Comparison of ENCODE assay signal across 13 cellular contexts in genomic region chr9:79694676-79695400, GRCh38.
DNase-seq lines count a peak whose midpoint lies in the region; ATAC-seq, FAIRE-seq and TF ChIP-seq lines count a peak whose summit lies in the region.
"Had no signal": no experiment of that assay in that cellular context is flagged by ENCODE, and none has a peak within 500 bp of the region (broad histone marks: within the 10 kb centered on the region; RNA-seq: fewer than 3 reads in every experiment).

No MANE protein-coding gene starts in this region.

- TF ChIP-seq EP300 in A549 (IDR thresholded peaks at IDR 0.05): no peak

- H3K14ac ChIP-seq in H9 (ENCODE audit: insufficient read depth, low read length): no peak overlapping the region

- DNase-seq in A549 (ENCODE audit: low read depth in 1 of 2, low spot score in 1 of 2): no peak
- DNase-seq in H9: peak; percentile 41
- DNase-seq in brain pericyte (ENCODE audit: low read depth, low spot score): peak; percentile 73
- peak; percentile 65 for DNase-seq in kidney epithelial cell (ENCODE audit: low read depth)
- DNase-seq in CD1c-positive myeloid dendritic cell (ENCODE audit: extremely low spot score): no peak
- no peak for DNase-seq in NCI-H187 (lab: John Stamatoyannopoulos, UW)
- DNase-seq in NCI-H1092 treated with DMSO at 0.1 percent for 48 hours (lab: John Stamatoyannopoulos, UW): no peak
- DNase-seq in OCI-M1 (lab: John Stamatoyannopoulos, UW): no peak
- DNase-seq: NCI-H69 had no signal

- H3K36me3 ChIP-seq in kidney epithelial cell (ENCODE audit: control insufficient read depth, insufficient read depth, low read length): no peaks in the 10 kb centered on the region
- H3K36me3 ChIP-seq: prostate gland had no signal

- H3K9me3 ChIP-seq in A549 (no peaks in the 10 kb centered on the region), H9 (ENCODE audit: control insufficient read depth, low read depth, low read length) (no peaks in the 10 kb centered on the region)
- H3K9me3 ChIP-seq: prostate gland had no signal

- H3K4me1 ChIP-seq in A549 (no peaks in the 10 kb centered on the region), H9 (ENCODE audit: insufficient read depth, low read length) (peaks cover 10% of the 10 kb centered on the region; the same call in 1 of the 2 replicates)
- H3K4me1 ChIP-seq: prostate gland had no signal

- H2BK120ac ChIP-seq in H9 (ENCODE audit: low read depth, low read length, poor library complexity, severe bottlenecking): no peak overlapping the region

- TF ChIP-seq CTCF in A549 (IDR thresholded peaks at IDR 0.05): no peak
- TF ChIP-seq CTCF in H9 (conservative IDR thresholded peaks at IDR 0.05): no peak
- TF ChIP-seq CTCF in kidney epithelial cell (IDR thresholded peaks at IDR 0.05; ENCODE audit: insufficient read depth, low read length, poor library complexity, severe bottlenecking): no peak

- peaks cover 0 to 6% (median 0%) of the 10 kb centered on the region in 3 experiments; a peak in 1 of 7 replicates for H3K36me3 Mint-ChIP-seq in H9 (ENCODE audit: insufficient read depth in 1 of 3, low read depth in 3 of 3)

- H3K4me1 Mint-ChIP-seq in H9: peaks cover 63 to 68% of the 10 kb centered on the region in 2 experiments

- H2AK5ac ChIP-seq in H9 (ENCODE audit: insufficient read length, low read length): no peak overlapping the region

- H4K8ac ChIP-seq in H9 (replicated peaks; ENCODE audit: insufficient read length, low read depth, low read length): no peak overlapping the region

- no peak for TF ChIP-seq POLR2A in A549 (IDR thresholded peaks at IDR 0.05; ENCODE audit: low read length)

- H3K79me2 ChIP-seq in H9 (ENCODE audit: insufficient read depth, low read length): no peaks in the 10 kb centered on the region

- 81% methylated on average over 1 of the region's 1 CpG for WGBS in A549 (ENCODE audit: missing lambda C conversion rate)
- no CpG with 5 or more reads among the region's 1 CpG for WGBS in H9 (ENCODE audit: extremely low coverage, insufficient read length, low lambda C conversion rate)

- no peak overlapping the region for H3K4me3 ChIP-seq in A549
- no peak overlapping the region for H3K4me3 ChIP-seq in kidney epithelial cell (ENCODE audit: low read depth, low read length)
- H3K4me3 ChIP-seq: prostate gland had no signal

- H2BK12ac ChIP-seq in H9 (ENCODE audit: insufficient read length, low read depth, low read length): no peak overlapping the region

- H3K27ac Mint-ChIP-seq in H9: peak overlapping the region in 2 of 3 experiments; percentile 23 to 92; a peak in 6 of 7 replicates

- no peak for FAIRE-seq in A549 (lab: Jason Lieb, UNC)
- FAIRE-seq: colon had no signal

- no peak overlapping the region for H2BK15ac ChIP-seq in H9 (ENCODE audit: low read depth, low read length)

- POLR2A ChIA-PET in A549 (lab: Yijun Ruan, JAX): no interaction called here

- no peaks in the 10 kb centered on the region for H4K20me1 ChIP-seq in H9 (ENCODE audit: control insufficient read depth, insufficient read depth, insufficient read length)

- H3K23me2 ChIP-seq in H9 (ENCODE audit: insufficient read length, low read depth, low read length, poor library complexity, severe bottlenecking): no peaks in the 10 kb centered on the region

- H4K5ac ChIP-seq in H9 (ENCODE audit: insufficient read length, low read depth, low read length): no peak overlapping the region

- no peaks in the 10 kb centered on the region for H3K9me3 Mint-ChIP-seq in H9

- H3K18ac ChIP-seq in H9 (ENCODE audit: insufficient read length, low read depth, low read length): no peak overlapping the region

- H4K91ac ChIP-seq in H9 (ENCODE audit: insufficient read length, low read depth, low read length): no peak overlapping the region

- H3K27ac ChIP-seq in A549: no peak overlapping the region
- no peak overlapping the region for H3K27ac ChIP-seq in H9 (ENCODE audit: insufficient read length, low read depth, low read length)
- H3K27ac ChIP-seq: C4-2B, KMS-11, prostate gland had no signal

- no peak overlapping the region for H2AFZ ChIP-seq in H9 (ENCODE audit: low read length)

- CTCF ChIA-PET in A549 (lab: Yijun Ruan, JAX): interaction anchor here (0.6 kb wide), 1 partner anchor 798 kb away, joined by 3 read pairs; no protein-coding TSS in a partner anchor

- no peak overlapping the region for H3K56ac ChIP-seq in H9 (ENCODE audit: insufficient read length, low read depth, low read length)

- TF ChIP-seq RAD21 in A549 (conservative IDR thresholded peaks at IDR 0.05 in 1 of 2, IDR thresholded peaks at IDR 0.05 in 1 of 2): no peak

- H3K27me3 ChIP-seq in H9 (ENCODE audit: insufficient read depth, low read length) (no peaks in the 10 kb centered on the region), kidney epithelial cell (ENCODE audit: control insufficient read depth, insufficient read depth, low read length) (no peaks in the 10 kb centered on the region)

- H3K27me3 Mint-ChIP-seq in H9 (ENCODE audit: low read depth): no peaks in the 10 kb centered on the region

- H2BK20ac ChIP-seq in H9 (ENCODE audit: low read depth, low read length, poor library complexity, severe bottlenecking): no peak overlapping the region

- H3K4me2 ChIP-seq in A549: no peak overlapping the region
- no peak overlapping the region for H3K4me2 ChIP-seq in H9 (ENCODE audit: insufficient read depth, insufficient read length, low read length)
- H3K4me2 ChIP-seq: KMS-11 had no signal

- no peak overlapping the region for H2BK5ac ChIP-seq in H9 (ENCODE audit: insufficient read length, low read length)

- ATAC-seq in A549: no peak

- H3T11ph ChIP-seq in H9 (ENCODE audit: low read length): no peak overlapping the region

- H3K23ac ChIP-seq in H9 (ENCODE audit: insufficient read length, low read depth, low read length): no peak overlapping the region

- no peak overlapping the region for H3K9ac ChIP-seq in H9 (ENCODE audit: extremely low read depth, insufficient read length, low read length)
- H3K9ac ChIP-seq: KMS-11 had no signal

- H3K79me1 ChIP-seq in H9 (ENCODE audit: insufficient read depth, low read depth, low read length, poor library complexity, severe bottlenecking): no peaks in the 10 kb centered on the region

- 0 out of 5 replicates have a peak overlapping the region, but pooled peaks of 1 of the 2 experiments have one; percentile 24 for H3K4me3 Mint-ChIP-seq in H9

- H3K4ac ChIP-seq in H9 (ENCODE audit: low read depth, low read length): no peak overlapping the region

TF ChIP-seq in A549, 52 proteins besides CTCF, POLR2A, EP300 and RAD21:
- no peak for TF ChIP-seq HOXB13 (CRISPR knock-in tag; IDR thresholded peaks at IDR 0.05; ENCODE audit: low read depth)
- peak; percentile 90 for TF ChIP-seq MAFK (IDR thresholded peaks at IDR 0.05; ENCODE audit: partially characterized antibody)
- TF ChIP-seq BHLHE40 (IDR thresholded peaks at IDR 0.05; ENCODE audit: low read depth, low read length): no peak
- no peak for TF ChIP-seq TP53 (CRISPR knock-in tag; IDR thresholded peaks at IDR 0.05)
- no peak for TF ChIP-seq MAX (IDR thresholded peaks at IDR 0.05)
- TF ChIP-seq NFE2L2 (conservative IDR thresholded peaks at IDR 0.05; ENCODE audit: low read length): no peak
- no peak for TF ChIP-seq EHF (CRISPR knock-in tag; IDR thresholded peaks at IDR 0.05)
- TF ChIP-seq ZC3H11A (IDR thresholded peaks at IDR 0.05): no peak

Comparison
In these comparisons a context has a peak if more than half of its experiments do, and no peak if none do; other contexts are left out.
1. DNase-seq: peak in H9 (single experiment), brain pericyte (single experiment) and kidney epithelial cell (single experiment); none in A549 (0 of 2), CD1c-positive myeloid dendritic cell (single experiment), NCI-H187 (0 of 2), NCI-H1092 treated with DMSO at 0.1 percent for 48 hours (single experiment) and OCI-M1 (single experiment).